ENCODE assay signal across 1 cellular context in the genomic region with DNA sequence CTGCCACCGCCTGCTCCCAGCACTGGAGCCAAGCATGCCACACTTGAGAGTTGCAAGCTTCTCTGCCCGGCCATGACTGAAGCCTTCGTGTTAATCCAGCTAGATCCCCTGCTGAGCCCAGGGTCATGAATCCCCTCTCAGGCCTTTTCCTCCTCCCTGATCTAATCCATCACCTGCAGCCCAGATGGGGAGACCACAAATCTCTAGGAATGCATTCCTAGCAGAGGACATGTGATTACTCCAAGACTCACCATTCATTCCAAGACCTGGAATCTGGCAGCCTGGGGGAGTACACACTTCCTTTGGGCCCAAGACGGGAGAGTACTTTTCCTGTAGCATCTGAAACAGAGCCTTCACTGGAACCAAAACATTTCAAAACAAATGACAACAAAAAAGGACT.
TF ChIP-seq lines count a peak whose summit lies in the region.

No MANE protein-coding gene starts in this region.

TF ChIP-seq in SK-N-SH treated with all-trans-retinoic acid at 6 μM for 48 hours, 23 proteins besides CTCF, POLR2A, EP300 and RAD21 (continued from another document):
- TF ChIP-seq, protein P1, sequence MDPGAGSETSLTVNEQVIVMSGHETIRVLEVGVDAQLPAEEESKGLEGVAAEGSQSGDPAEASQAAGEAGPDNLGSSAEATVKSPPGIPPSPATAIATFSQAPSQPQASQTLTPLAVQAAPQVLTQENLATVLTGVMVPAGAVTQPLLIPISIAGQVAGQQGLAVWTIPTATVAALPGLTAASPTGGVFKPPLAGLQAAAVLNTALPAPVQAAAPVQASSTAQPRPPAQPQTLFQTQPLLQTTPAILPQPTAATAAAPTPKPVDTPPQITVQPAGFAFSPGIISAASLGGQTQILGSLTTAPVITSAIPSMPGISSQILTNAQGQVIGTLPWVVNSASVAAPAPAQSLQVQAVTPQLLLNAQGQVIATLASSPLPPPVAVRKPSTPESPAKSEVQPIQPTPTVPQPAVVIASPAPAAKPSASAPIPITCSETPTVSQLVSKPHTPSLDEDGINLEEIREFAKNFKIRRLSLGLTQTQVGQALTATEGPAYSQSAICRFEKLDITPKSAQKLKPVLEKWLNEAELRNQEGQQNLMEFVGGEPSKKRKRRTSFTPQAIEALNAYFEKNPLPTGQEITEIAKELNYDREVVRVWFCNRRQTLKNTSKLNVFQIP (CRISPR knock-in tag; IDR thresholded peaks at IDR 0.05; ENCODE audit: borderline replicate concordance, low read depth), result no peak
- TF ChIP-seq, protein P2, sequence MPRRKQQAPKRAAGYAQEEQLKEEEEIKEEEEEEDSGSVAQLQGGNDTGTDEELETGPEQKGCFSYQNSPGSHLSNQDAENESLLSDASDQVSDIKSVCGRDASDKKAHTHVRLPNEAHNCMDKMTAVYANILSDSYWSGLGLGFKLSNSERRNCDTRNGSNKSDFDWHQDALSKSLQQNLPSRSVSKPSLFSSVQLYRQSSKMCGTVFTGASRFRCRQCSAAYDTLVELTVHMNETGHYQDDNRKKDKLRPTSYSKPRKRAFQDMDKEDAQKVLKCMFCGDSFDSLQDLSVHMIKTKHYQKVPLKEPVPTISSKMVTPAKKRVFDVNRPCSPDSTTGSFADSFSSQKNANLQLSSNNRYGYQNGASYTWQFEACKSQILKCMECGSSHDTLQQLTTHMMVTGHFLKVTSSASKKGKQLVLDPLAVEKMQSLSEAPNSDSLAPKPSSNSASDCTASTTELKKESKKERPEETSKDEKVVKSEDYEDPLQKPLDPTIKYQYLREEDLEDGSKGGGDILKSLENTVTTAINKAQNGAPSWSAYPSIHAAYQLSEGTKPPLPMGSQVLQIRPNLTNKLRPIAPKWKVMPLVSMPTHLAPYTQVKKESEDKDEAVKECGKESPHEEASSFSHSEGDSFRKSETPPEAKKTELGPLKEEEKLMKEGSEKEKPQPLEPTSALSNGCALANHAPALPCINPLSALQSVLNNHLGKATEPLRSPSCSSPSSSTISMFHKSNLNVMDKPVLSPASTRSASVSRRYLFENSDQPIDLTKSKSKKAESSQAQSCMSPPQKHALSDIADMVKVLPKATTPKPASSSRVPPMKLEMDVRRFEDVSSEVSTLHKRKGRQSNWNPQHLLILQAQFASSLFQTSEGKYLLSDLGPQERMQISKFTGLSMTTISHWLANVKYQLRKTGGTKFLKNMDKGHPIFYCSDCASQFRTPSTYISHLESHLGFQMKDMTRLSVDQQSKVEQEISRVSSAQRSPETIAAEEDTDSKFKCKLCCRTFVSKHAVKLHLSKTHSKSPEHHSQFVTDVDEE (CRISPR knock-in tag; IDR thresholded peaks at IDR 0.05), result no peak
- TF ChIP-seq, protein P3, sequence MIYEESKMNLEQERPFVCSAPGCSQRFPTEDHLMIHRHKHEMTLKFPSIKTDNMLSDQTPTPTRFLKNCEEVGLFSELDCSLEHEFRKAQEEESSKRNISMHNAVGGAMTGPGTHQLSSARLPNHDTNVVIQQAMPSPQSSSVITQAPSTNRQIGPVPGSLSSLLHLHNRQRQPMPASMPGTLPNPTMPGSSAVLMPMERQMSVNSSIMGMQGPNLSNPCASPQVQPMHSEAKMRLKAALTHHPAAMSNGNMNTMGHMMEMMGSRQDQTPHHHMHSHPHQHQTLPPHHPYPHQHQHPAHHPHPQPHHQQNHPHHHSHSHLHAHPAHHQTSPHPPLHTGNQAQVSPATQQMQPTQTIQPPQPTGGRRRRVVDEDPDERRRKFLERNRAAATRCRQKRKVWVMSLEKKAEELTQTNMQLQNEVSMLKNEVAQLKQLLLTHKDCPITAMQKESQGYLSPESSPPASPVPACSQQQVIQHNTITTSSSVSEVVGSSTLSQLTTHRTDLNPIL (CRISPR knock-in tag; IDR thresholded peaks at IDR 0.05; ENCODE audit: low read depth), result no peak
- TF ChIP-seq ZFP30 (CRISPR knock-in tag; IDR thresholded peaks at IDR 0.05), result no peak
- TF ChIP-seq ZNF8 (CRISPR knock-in tag; IDR thresholded peaks at IDR 0.05), result no peak
- TF ChIP-seq CSDC2 (CRISPR knock-in tag; IDR thresholded peaks at IDR 0.05), result no peak
- TF ChIP-seq ISL1 (CRISPR knock-in tag; IDR thresholded peaks at IDR 0.05), result no peak
- TF ChIP-seq GLIS3 (CRISPR knock-in tag; IDR thresholded peaks at IDR 0.05), result no peak
- TF ChIP-seq SNAI2 (CRISPR knock-in tag; IDR thresholded peaks at IDR 0.05), result no peak
- no peak for TF ChIP-seq RARB (CRISPR knock-in tag; IDR thresholded peaks at IDR 0.05)
- TF ChIP-seq, protein P4, sequence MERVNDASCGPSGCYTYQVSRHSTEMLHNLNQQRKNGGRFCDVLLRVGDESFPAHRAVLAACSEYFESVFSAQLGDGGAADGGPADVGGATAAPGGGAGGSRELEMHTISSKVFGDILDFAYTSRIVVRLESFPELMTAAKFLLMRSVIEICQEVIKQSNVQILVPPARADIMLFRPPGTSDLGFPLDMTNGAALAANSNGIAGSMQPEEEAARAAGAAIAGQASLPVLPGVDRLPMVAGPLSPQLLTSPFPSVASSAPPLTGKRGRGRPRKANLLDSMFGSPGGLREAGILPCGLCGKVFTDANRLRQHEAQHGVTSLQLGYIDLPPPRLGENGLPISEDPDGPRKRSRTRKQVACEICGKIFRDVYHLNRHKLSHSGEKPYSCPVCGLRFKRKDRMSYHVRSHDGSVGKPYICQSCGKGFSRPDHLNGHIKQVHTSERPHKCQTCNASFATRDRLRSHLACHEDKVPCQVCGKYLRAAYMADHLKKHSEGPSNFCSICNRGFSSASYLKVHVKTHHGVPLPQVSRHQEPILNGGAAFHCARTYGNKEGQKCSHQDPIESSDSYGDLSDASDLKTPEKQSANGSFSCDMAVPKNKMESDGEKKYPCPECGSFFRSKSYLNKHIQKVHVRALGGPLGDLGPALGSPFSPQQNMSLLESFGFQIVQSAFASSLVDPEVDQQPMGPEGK (CRISPR knock-in tag; IDR thresholded peaks at IDR 0.05; ENCODE audit: borderline replicate concordance), result no peak
- TF ChIP-seq, protein P5, sequence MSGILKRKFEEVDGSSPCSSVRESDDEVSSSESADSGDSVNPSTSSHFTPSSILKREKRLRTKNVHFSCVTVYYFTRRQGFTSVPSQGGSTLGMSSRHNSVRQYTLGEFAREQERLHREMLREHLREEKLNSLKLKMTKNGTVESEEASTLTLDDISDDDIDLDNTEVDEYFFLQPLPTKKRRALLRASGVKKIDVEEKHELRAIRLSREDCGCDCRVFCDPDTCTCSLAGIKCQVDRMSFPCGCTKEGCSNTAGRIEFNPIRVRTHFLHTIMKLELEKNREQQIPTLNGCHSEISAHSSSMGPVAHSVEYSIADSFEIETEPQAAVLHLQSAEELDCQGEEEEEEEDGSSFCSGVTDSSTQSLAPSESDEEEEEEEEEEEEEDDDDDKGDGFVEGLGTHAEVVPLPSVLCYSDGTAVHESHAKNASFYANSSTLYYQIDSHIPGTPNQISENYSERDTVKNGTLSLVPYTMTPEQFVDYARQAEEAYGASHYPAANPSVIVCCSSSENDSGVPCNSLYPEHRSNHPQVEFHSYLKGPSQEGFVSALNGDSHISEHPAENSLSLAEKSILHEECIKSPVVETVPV (CRISPR knock-in tag; IDR thresholded peaks at IDR 0.05), result no peak
- TF ChIP-seq ZC3H10 (CRISPR knock-in tag; IDR thresholded peaks at IDR 0.05), result no peak
- no peak for TF ChIP-seq TOX (CRISPR knock-in tag; IDR thresholded peaks at IDR 0.05; ENCODE audit: borderline replicate concordance)
TF ChIP-seq in SK-N-SH treated with all-trans-retinoic acid at 6 μM for 48 hours: peak in this region for 0.
